ENCODE assay signal across 1 cellular context in the genomic region with DNA sequence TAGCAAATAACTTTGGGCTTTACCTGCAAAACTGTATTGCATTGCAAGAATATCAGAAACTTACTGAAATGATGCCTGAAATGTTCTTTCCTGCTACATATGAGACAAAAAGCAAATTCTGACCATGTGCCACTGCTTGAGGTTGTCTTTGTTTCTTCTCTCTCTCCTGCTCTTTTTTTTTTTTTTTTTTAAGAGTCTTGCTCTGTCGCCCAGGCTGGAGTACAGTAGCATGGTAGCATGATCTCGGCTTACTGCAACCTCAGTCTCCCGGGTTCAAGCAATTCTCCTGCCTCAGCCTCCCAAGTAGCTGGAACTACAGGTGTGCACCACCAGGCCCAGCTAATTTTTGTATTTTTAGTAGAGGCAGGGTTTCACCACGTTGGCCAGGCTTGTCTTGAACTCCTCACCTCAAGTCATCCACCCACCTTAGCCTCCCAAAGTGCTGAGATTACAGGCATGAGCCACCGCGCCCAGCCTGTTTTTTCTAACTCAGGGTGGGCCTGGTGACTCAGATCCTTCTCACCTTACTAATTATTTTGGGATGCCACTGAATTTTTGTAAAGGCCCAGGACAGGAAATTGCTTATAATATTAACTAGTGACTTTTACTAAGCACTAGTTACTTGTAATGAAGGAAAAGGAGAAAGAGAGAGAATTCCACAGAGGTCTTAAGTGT.
TF ChIP-seq lines count a peak whose summit lies in the region.

No MANE protein-coding gene starts in this region.

TF ChIP-seq in H1, 55 proteins besides CTCF, POLR2A, EP300 and RAD21:
- TF ChIP-seq KDM1A (IDR thresholded peaks at IDR 0.05; ENCODE audit: borderline replicate concordance, low read length) (no peak), SIX5 (IDR thresholded peaks at IDR 0.05; ENCODE audit: low read depth, low read length) (no peak), ZNF274 (IDR thresholded peaks at IDR 0.05; ENCODE audit: borderline replicate concordance, extremely low read depth, low read length) (no peak), GTF2F1 (IDR thresholded peaks at IDR 0.05; ENCODE audit: borderline replicate concordance, low read depth, low read length) (no peak)
TF ChIP-seq in H1: peak in this region for 0.
